ENCODE assay signal across 8 cellular contexts in genomic region chr18:24491882-24492281, GRCh38.
A peak's percentile ranks its signal among the peaks of the same experiment; 100 is the strongest.
DNase-seq lines count a peak whose midpoint lies in the region; ATAC-seq lines count a peak whose summit lies in the region.

No MANE protein-coding gene starts in this region.

- no peaks in the 10 kb centered on the region for H3K36me3 ChIP-seq in BLaER1 treated with 17β-estradiol and CSF1 and Interleukin-3, amounts not matched to agents 10 nM and 100 nM

- ATAC-seq in GM18870 (IDR thresholded peaks at IDR 0.05; ENCODE audit: unreplicated experiment) (peak; percentile 79), HG02798 (IDR thresholded peaks at IDR 0.05; ENCODE audit: poor library complexity, unreplicated experiment) (peak; percentile 74)

- peak overlapping the region; percentile 64 to 84 (median 77) for H3K4me2 ChIP-seq in BLaER1 treated with 17β-estradiol and CSF1 and Interleukin-3, amounts not matched to agents 10 nM and 100 nM

- H3K4me1 ChIP-seq in BLaER1 treated with 17β-estradiol and CSF1 and Interleukin-3, amounts not matched to agents 10 nM and 100 nM = peaks cover 13 to 24% (median 18%) of the 10 kb centered on the region in 10 experiments; a peak in 19 of 20 replicates

- H4K20me1 ChIP-seq in BLaER1 treated with 17β-estradiol and CSF1 and Interleukin-3, amounts not matched to agents 10 nM and 100 nM = no peaks in the 10 kb centered on the region

- DNase-seq in NCI-H69 (lab: John Stamatoyannopoulos, UW) (peak; percentile 83), SW480 (ENCODE audit: low spot score) (no peak), NOMO-1 treated with DMSO at 0.1 percent for 48 hours (lab: John Stamatoyannopoulos, UW; ENCODE audit: unreplicated experiment) (no peak), SW 1271 (lab: John Stamatoyannopoulos, UW) (no peak), RKO (ENCODE audit: low spot score) (no peak)

- H3K27me3 ChIP-seq in BLaER1 treated with 17β-estradiol and CSF1 and Interleukin-3, amounts not matched to agents 10 nM and 100 nM = no peaks in the 10 kb centered on the region; a peak in 1 of 22 replicates

- H3K27ac ChIP-seq in BLaER1 treated with 17β-estradiol and CSF1 and Interleukin-3, amounts not matched to agents 10 nM and 100 nM = no peak overlapping the region; a peak in 1 of 22 replicates

- H3K9ac ChIP-seq in BLaER1 treated with 17β-estradiol and CSF1 and Interleukin-3, amounts not matched to agents 10 nM and 100 nM = peak overlapping the region in 1 of 11 experiments; percentile 59; a peak in 1 of 22 replicates

- H3K4me3 ChIP-seq in BLaER1 treated with 17β-estradiol and CSF1 and Interleukin-3, amounts not matched to agents 10 nM and 100 nM = no peak overlapping the region

- H3K9me3 ChIP-seq in BLaER1 treated with 17β-estradiol and CSF1 and Interleukin-3, amounts not matched to agents 10 nM and 100 nM (replicated peaks in 1 of 11) = no peaks in the 10 kb centered on the region
